10 cellular contexts compared by ENCODE assay signal in the genomic region with DNA sequence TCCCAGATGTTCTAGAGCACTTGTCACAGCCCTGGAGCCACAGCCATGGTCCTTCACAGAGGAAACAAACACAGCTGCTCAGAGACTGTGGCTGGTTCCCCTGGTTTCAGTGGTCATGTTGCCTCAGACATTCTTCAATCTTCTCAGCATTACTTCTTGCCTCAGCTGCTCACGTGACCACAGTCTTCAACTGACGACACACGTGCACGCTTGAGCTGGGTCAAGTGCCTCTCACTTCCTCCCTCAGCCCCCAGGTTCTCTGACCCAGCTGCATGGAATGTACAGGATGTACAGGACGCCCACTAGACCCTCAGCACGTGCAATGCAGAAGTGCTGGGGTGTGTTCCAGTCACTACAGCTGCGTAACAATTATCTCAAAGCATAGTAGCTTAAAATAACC.
DNase-seq lines count a peak whose midpoint lies in the region; ATAC-seq, FAIRE-seq and TF ChIP-seq lines count a peak whose summit lies in the region.
"Had no signal": no experiment of that assay in that cellular context is flagged by ENCODE, and none has a peak within 500 bp of the region (broad histone marks: within the 10 kb centered on the region; RNA-seq: fewer than 3 reads in every experiment).

No MANE protein-coding gene starts in this region.

- no peak overlapping the region for H4K91ac ChIP-seq in H1 (replicated peaks; ENCODE audit: insufficient read length, low read length)

- H4K8ac ChIP-seq in H1 (ENCODE audit: extremely low read depth, insufficient read depth, low read length), result no peak overlapping the region

- no peak for TF ChIP-seq RAD21 in H1 (IDR thresholded peaks at IDR 0.05 in 1 of 2, conservative IDR thresholded peaks at IDR 0.05 in 1 of 2; ENCODE audit: low read depth in 2 of 2, low read length in 2 of 2)

- H2BK15ac ChIP-seq in H1 (ENCODE audit: low read length), result no peak overlapping the region

- H3K27me3 ChIP-seq in H1 (replicated peaks in 1 of 4; ENCODE audit: control insufficient read depth in 3 of 4, extremely low read depth in 1 of 4, insufficient read depth in 3 of 4, low read length in 3 of 4), result no peaks in the 10 kb centered on the region

- no peak overlapping the region for H2BK5ac ChIP-seq in H1 (ENCODE audit: low read depth, low read length)

- no peak overlapping the region for H3K18ac ChIP-seq in H1 (ENCODE audit: extremely low read depth, low read length)

- 87% methylated on average over 7 of the region's 7 CpGs; no CpG with 5 or more reads in 1 of the 2 experiments for WGBS in H1 (ENCODE audit: extremely low coverage in 1 of 2, insufficient coverage in 1 of 2, insufficient read length in 1 of 2, insufficient replicate concordance in 2 of 2, low coverage in 1 of 2, low lambda C conversion rate in 2 of 2, missing lambda C conversion rate in 1 of 2), 2 experiments

- no peaks in the 10 kb centered on the region for H3K79me2 ChIP-seq in H1 (ENCODE audit: control insufficient read depth in 1 of 2, insufficient read depth in 2 of 2, low read length in 2 of 2)

- H4K5ac ChIP-seq in H1 (ENCODE audit: insufficient read length, low read depth, low read length), result no peak overlapping the region

- CTCF ChIA-PET in H1 (lab: Charles Lee; ENCODE audit: partially characterized antibody), result interaction anchor here (0.6 to 6.4 kb wide), 6 partner anchors 9 to 1106 kb away, joined by 3 to 89 read pairs (median 4); no protein-coding TSS in a partner anchor

- TF ChIP-seq POLR2A in H1 (IDR thresholded peaks at IDR 0.05; ENCODE audit: control extremely low read depth in 1 of 2, low read depth in 2 of 2, low read length in 2 of 2), result no peak

- peak; percentile 72 for ATAC-seq in GM21447 (IDR thresholded peaks at IDR 0.05; ENCODE audit: unreplicated experiment)
- ATAC-seq in GM19324 (IDR thresholded peaks at IDR 0.05; ENCODE audit: low FRiP score, unreplicated experiment), result no peak

- peak overlapping the region; percentile 27 for H3K4ac ChIP-seq in H1 (replicated peaks; ENCODE audit: insufficient read length, low read depth, low read length)

- H3K4me2 ChIP-seq in H1 (ENCODE audit: insufficient read depth in 1 of 2, low read depth in 2 of 2, low read length in 2 of 2), result no peak overlapping the region

- H3K79me1 ChIP-seq in H1 (ENCODE audit: low read depth, low read length), result no peaks in the 10 kb centered on the region

- no peak overlapping the region for H3K14ac ChIP-seq in H1 (ENCODE audit: insufficient read length)

- no peaks in the 10 kb centered on the region for H3K36me3 ChIP-seq in H1 (ENCODE audit: control insufficient read depth in 2 of 4, insufficient read depth in 4 of 4, low read length in 3 of 4)

- no peaks in the 10 kb centered on the region for H3K4me1 ChIP-seq in H1 (replicated peaks in 1 of 4; ENCODE audit: control insufficient read depth in 3 of 4, insufficient read depth in 4 of 4, low read length in 3 of 4)

- in situ Hi-C loops in KBM-7 (cut with MboI; ENCODE audit: low pct_unique_long_range_greater_than_20kb, low sequenced_read_pairs), result no loop called here

- H2BK12ac ChIP-seq in H1 (ENCODE audit: low read depth, low read length), result no peak overlapping the region

- no peak overlapping the region for H3K27ac ChIP-seq in H1 (ENCODE audit: low read depth, low read length)

- H2AK5ac ChIP-seq in H1 (ENCODE audit: low read depth, low read length), result no peak overlapping the region

- H2AFZ ChIP-seq in H1 (ENCODE audit: low read length), result no peak overlapping the region

- no peak overlapping the region for H2BK20ac ChIP-seq in H1 (ENCODE audit: low read length)

- no peak overlapping the region for H3K56ac ChIP-seq in H1 (replicated peaks; ENCODE audit: insufficient read length, low read depth, low read length)

- TF ChIP-seq EP300 in H1 (IDR thresholded peaks at IDR 0.05; ENCODE audit: borderline replicate concordance in 1 of 2, low read depth in 2 of 2, low read length in 2 of 2), result no peak

- no peak overlapping the region for H2BK120ac ChIP-seq in H1 (replicated peaks; ENCODE audit: low read depth, low read length)

- H3K4me3 ChIP-seq in GM12864 (ENCODE audit: low read depth, low read length), result no peak overlapping the region
- H3K4me3 ChIP-seq in H1 (ENCODE audit: extremely low read depth in 1 of 4, insufficient read depth in 2 of 4, low read depth in 3 of 4, low read length in 4 of 4), result no peak overlapping the region

- no peak for TF ChIP-seq CTCF in GM12864 (IDR thresholded peaks at IDR 0.05; ENCODE audit: low read depth, low read length, missing control alignments)
- no peak for TF ChIP-seq CTCF in H1 (IDR thresholded peaks at IDR 0.05; ENCODE audit: control extremely low read depth in 1 of 3, insufficient read depth in 1 of 3, low read depth in 1 of 3, low read length in 3 of 3)

- no peak overlapping the region for H3K23ac ChIP-seq in H1 (ENCODE audit: insufficient read length)

- DNase-seq in GM12864 (ENCODE audit: low read depth) (peak; percentile 45), KBM-7 (peak; percentile 1), H1 (ENCODE audit: low read depth in 1 of 2, low spot score in 2 of 2) (peak in 1 of 2 experiments; percentile 14), HuH-7 (ENCODE audit: low spot score) (no peak), globus pallidus (ENCODE audit: low spot score) (no peak), NCI-H345 (lab: John Stamatoyannopoulos, UW) (no peak)
- DNase-seq: activated T-cell treated with anti-CD3 and anti-CD28 coated beads, Interleukin-2, amount 50 U/mL, for 24 hours; NCI-H1694 had no signal

- POLR2A ChIA-PET in H1 (lab: Charles Lee; ENCODE audit: partially characterized antibody), result no interaction called here

- H3K9me3 ChIP-seq in H1 (ENCODE audit: insufficient read depth in 2 of 2, low read depth in 1 of 2, low read length in 1 of 2), result no peaks in the 10 kb centered on the region

- no peaks in the 10 kb centered on the region for H4K20me1 ChIP-seq in H1 (replicated peaks in 1 of 2; ENCODE audit: control insufficient read depth in 1 of 2, insufficient read depth in 2 of 2, low read length in 2 of 2)

- H3K9ac ChIP-seq in H1 (replicated peaks in 1 of 4; ENCODE audit: extremely low read depth in 1 of 4, low read depth in 3 of 4, low read length in 3 of 4), result no peak overlapping the region

- no peaks in the 10 kb centered on the region for H3K23me2 ChIP-seq in H1 (ENCODE audit: low read depth, low read length)

- no peak for FAIRE-seq in H1 (lab: Jason Lieb, UNC)

TF ChIP-seq in H1, 55 proteins besides CTCF, POLR2A, EP300 and RAD21:
- TF ChIP-seq SUZ12 (IDR thresholded peaks at IDR 0.05; ENCODE audit: low read length) (no peak), CREB1 (IDR thresholded peaks at IDR 0.05) (no peak), TEAD4 (IDR thresholded peaks at IDR 0.05; ENCODE audit: low read depth, low read length) (no peak), NANOG (IDR thresholded peaks at IDR 0.05; ENCODE audit: insufficient read depth, low read depth, low read length, poor library complexity, severe bottlenecking) (no peak), RNF2 (IDR thresholded peaks at IDR 0.05; ENCODE audit: borderline replicate concordance, low read depth, low read length, missing control alignments, poor library complexity, severe bottlenecking) (no peak), KDM1A (IDR thresholded peaks at IDR 0.05; ENCODE audit: borderline replicate concordance, low read length) (no peak), ATF2 (IDR thresholded peaks at IDR 0.05; ENCODE audit: low read length) (no peak), SP4 (IDR thresholded peaks at IDR 0.05; ENCODE audit: low read length) (no peak), BCL11A (IDR thresholded peaks at IDR 0.05; ENCODE audit: low read depth in 2 of 2, low read length in 2 of 2) (no peak), SAP30 (IDR thresholded peaks at IDR 0.05; ENCODE audit: insufficient read depth, insufficient replicate concordance, low read length) (no peak), TBP (IDR thresholded peaks at IDR 0.05; ENCODE audit: low read depth, low read length) (no peak), MAX (IDR thresholded peaks at IDR 0.05) (no peak), CBX5 (IDR thresholded peaks at IDR 0.05; ENCODE audit: low read depth, low read length) (no peak)
- TF ChIP-seq, protein P1, sequence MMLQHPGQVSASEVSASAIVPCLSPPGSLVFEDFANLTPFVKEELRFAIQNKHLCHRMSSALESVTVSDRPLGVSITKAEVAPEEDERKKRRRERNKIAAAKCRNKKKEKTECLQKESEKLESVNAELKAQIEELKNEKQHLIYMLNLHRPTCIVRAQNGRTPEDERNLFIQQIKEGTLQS (IDR thresholded peaks at IDR 0.05; ENCODE audit: insufficient read depth, low read depth, low read length), result no peak

Comparison
In these comparisons a context has a peak if more than half of its experiments do, and no peak if none do; other contexts are left out.
1. DNase-seq: peak in GM12864 (single experiment) and KBM-7 (single experiment); none in HuH-7 (single experiment), globus pallidus (single experiment) and NCI-H345 (single experiment).